ENCODE assay signal across 34 cellular contexts in the genomic region with DNA sequence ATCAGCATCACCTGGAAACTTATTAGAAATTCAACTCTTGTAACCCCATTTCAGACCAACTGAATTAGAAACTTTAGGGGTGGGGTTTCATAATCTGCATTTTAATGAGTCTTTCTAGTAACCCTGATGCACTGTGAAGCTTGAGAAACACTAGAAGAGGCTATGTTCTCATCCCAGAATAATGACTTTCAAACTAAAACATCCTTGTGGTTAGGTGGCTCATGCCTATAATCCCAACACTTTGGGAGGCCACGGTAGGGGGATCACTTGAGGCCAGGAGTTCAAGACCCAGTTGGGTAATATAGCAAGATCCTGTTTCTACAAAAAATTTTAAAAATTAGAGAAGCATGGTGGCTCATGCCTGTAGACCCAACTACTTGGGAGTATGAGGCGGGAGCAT.
"Had no signal": no experiment of that assay in that cellular context is flagged by ENCODE, and none has a peak within 500 bp of the region (broad histone marks: within the 10 kb centered on the region; RNA-seq: fewer than 3 reads in every experiment).

No MANE protein-coding gene starts in this region.

- H3K4me3 ChIP-seq: adrenal gland, ascending aorta, cardiac muscle cell, colonic mucosa, esophagus squamous epithelium, left lung, lower lobe of right lung, psoas muscle, sigmoid colon, suprapubic skin, tibial artery had no signal

- H3K27ac Mint-ChIP-seq: activated CD4-positive, alpha-beta T cell treated with anti-CD3 and anti-CD28 coated beads for 36 hours; activated naive CD4-positive, alpha-beta T cell treated with anti-CD3 and anti-CD28 coated beads for 36 hours; activated naive CD8-positive, alpha-beta T cell treated with anti-CD3 and anti-CD28 coated beads for 36 hours; activated T-helper 1 cell treated with anti-CD3 and anti-CD28 coated beads, Interleukin-12 subunit alpha, Interleukin-12 subunit beta, Interleukin-2, Interleukin-4 antibody, amounts not matched to agents 30 ng/mL and 10 ng/mL and 1 ng/mL, durations not matched to agents 14 hours and 24 hours and 36 hours; brain; naive thymus-derived CD8-positive, alpha-beta T cell; T-helper 2 cell treated with Interferon-gamma antibody and Interleukin-4, amounts not matched to agents 5 μg/mL and 100 μg/mL, for 36 hours had no signal

- H3K27me3 Mint-ChIP-seq: brain; naive thymus-derived CD8-positive, alpha-beta T cell had no signal

- H3K4me3 Mint-ChIP-seq: activated CD4-positive, alpha-beta T cell treated with anti-CD3 and anti-CD28 coated beads for 36 hours; activated naive CD4-positive, alpha-beta T cell treated with anti-CD3 and anti-CD28 coated beads for 36 hours; activated naive CD8-positive, alpha-beta T cell treated with anti-CD3 and anti-CD28 coated beads for 36 hours; activated T-helper 1 cell treated with anti-CD3 and anti-CD28 coated beads, Interleukin-12 subunit alpha, Interleukin-12 subunit beta, Interleukin-2, Interleukin-4 antibody, amounts not matched to agents 30 ng/mL and 10 ng/mL and 1 ng/mL, durations not matched to agents 14 hours and 24 hours and 36 hours; brain; naive thymus-derived CD8-positive, alpha-beta T cell; neural crest cell; T-helper 2 cell treated with Interferon-gamma antibody and Interleukin-4, amounts not matched to agents 5 μg/mL and 100 μg/mL, for 36 hours had no signal

- H3K36me3 Mint-ChIP-seq: activated naive CD8-positive, alpha-beta T cell treated with anti-CD3 and anti-CD28 coated beads for 36 hours; brain; naive thymus-derived CD8-positive, alpha-beta T cell had no signal

- H3K9me3 Mint-ChIP-seq: activated naive CD4-positive, alpha-beta T cell treated with anti-CD3 and anti-CD28 coated beads for 36 hours; activated naive CD8-positive, alpha-beta T cell treated with anti-CD3 and anti-CD28 coated beads for 36 hours; activated T-helper 1 cell treated with anti-CD3 and anti-CD28 coated beads, Interleukin-12 subunit alpha, Interleukin-12 subunit beta, Interleukin-2, Interleukin-4 antibody, amounts not matched to agents 30 ng/mL and 10 ng/mL and 1 ng/mL, durations not matched to agents 14 hours and 24 hours and 36 hours; brain; naive thymus-derived CD8-positive, alpha-beta T cell; T-helper 2 cell treated with Interferon-gamma antibody and Interleukin-4, amounts not matched to agents 5 μg/mL and 100 μg/mL, for 36 hours had no signal

- DNase-seq: activated CD4-positive, alpha-beta T cell treated with anti-CD3 and anti-CD28 coated beads for 36 hours; activated CD4-positive, alpha-beta T cell treated with anti-CD3 and anti-CD28 coated beads, Interleukin-2, amount 50 U/mL, for 48 hours; activated CD4-positive, CD25-positive, alpha-beta regulatory T cell; activated CD8-positive, alpha-beta memory T cell treated with anti-CD3 and anti-CD28 coated beads, Interleukin-2, amount 50 U/mL, for 4 hours; activated effector memory CD4-positive, alpha-beta T cell treated with anti-CD3 and anti-CD28 coated beads, Interleukin-2, amount 50 U/mL, for 16 hours; activated naive CD4-positive, alpha-beta T cell treated with anti-CD3 and anti-CD28 coated beads for 36 hours; activated naive CD8-positive, alpha-beta T cell treated with anti-CD3 and anti-CD28 coated beads for 36 hours; activated T-cell treated with anti-CD3 and anti-CD28 coated beads, Interleukin-2, amount 50 U/mL, for 1 hour; adrenal gland; cerebellar nuclear complex; colonic mucosa; effector CD8-positive, alpha-beta T cell; esophagus squamous epithelium; head of caudate nucleus; hippocampal formation; left lung; lower lobe of right lung; mesenchymal stem cell; naive thymus-derived CD8-positive, alpha-beta T cell; nucleus accumbens; psoas muscle; sigmoid colon; stimulated activated CD4-positive, alpha-beta T cell treated with anti-CD3 and anti-CD28 coated beads, Interleukin-15, amount 100 ng/mL, for 24 hours; stimulated activated CD4-positive, alpha-beta T cell treated with anti-CD3 and anti-CD28 coated beads, Interleukin-2, amount 100 ng/mL, for 24 hours; stimulated activated naive CD4-positive, alpha-beta T cell; T-helper 1 cell; tibial artery had no signal
